In genomic region chr2:176071330-176072291, GRCh38 we compare ENCODE assay signal across 31 cellular contexts. TPM values are rescaled to one million over a fixed set of nuclear protein-coding genes. Genes with fewer than 3 reads are reported as not detected.
"Had no signal": no experiment of that assay in that cellular context is flagged by ENCODE, and none has a peak within 500 bp of the region (broad histone marks: within the 10 kb centered on the region; RNA-seq: fewer than 3 reads in every experiment).

No MANE protein-coding gene starts in this region.

- H3K9ac ChIP-seq: neural progenitor cell had no signal

- ATAC-seq: activated naive CD8-positive, alpha-beta T cell treated with anti-CD3 and anti-CD28 coated beads, Interleukin-2, amount 50 U/mL, for 24 hours; left lung; lower lobe of right lung; naive thymus-derived CD8-positive, alpha-beta T cell had no signal

- H3K9me3 ChIP-seq: esophagus squamous epithelium, left lung, lower lobe of right lung, suprapubic skin, tibial artery had no signal

- DNase-seq: activated CD4-positive, alpha-beta T cell treated with anti-CD3 and anti-CD28 coated beads for 4 hours; activated CD4-positive, alpha-beta T cell treated with anti-CD3 and anti-CD28 coated beads, Interleukin-2, amount 50 U/mL, for 4 hours; activated gamma-delta T cell; activated naive CD8-positive, alpha-beta T cell treated with anti-CD3 and anti-CD28 coated beads, Interleukin-2, amount 50 U/mL, for 24 hours; amygdala; caudate nucleus; endodermal cell; esophagus squamous epithelium; foreskin melanocyte; glutamatergic neuron; kidney glomerular epithelial cell; left lung; lower lobe of right lung; mesenchymal stem cell; naive thymus-derived CD8-positive, alpha-beta T cell; posterior cingulate gyrus; stimulated activated CD4-positive, alpha-beta T cell treated with anti-CD3 and anti-CD28 coated beads, Interleukin-1b, Interleukin-23, amount 100 ng/mL, for 48 hours; stimulated activated CD4-positive, alpha-beta T cell treated with anti-CD3 and anti-CD28 coated beads, Interleukin-4, amount 100 ng/mL, for 4 hours; stimulated activated CD8-positive, alpha-beta memory T cell treated with anti-CD3 and anti-CD28 coated beads, Interleukin-4, amount 100 ng/mL, for 48 hours; stimulated activated naive CD4-positive, alpha-beta T cell; tibial artery had no signal

- H2AFZ ChIP-seq: hepatocyte, neural progenitor cell had no signal

- H3K4me3 ChIP-seq: esophagus squamous epithelium, hepatocyte, left lung, lower lobe of right lung, neural progenitor cell, smooth muscle cell, suprapubic skin, tibial artery had no signal

- H3K4me2 ChIP-seq: hepatocyte, neural progenitor cell, smooth muscle cell had no signal

- H3K36me3 ChIP-seq: esophagus squamous epithelium, left lung, lower lobe of right lung, neural progenitor cell, suprapubic skin, tibial artery had no signal

- H3K79me2 ChIP-seq: hepatocyte had no signal

- H3K27ac ChIP-seq: epithelial cell of prostate, esophagus squamous epithelium, left lung, lower lobe of right lung, neural progenitor cell, suprapubic skin, tibial artery, VCaP had no signal

RNA-seq across cellular contexts. Expression of gene EVX2, which starts 12.2 kb away (rescaled TPM):
- total RNA-seq: activated T-helper 1 cell treated with anti-CD3 and anti-CD28 coated beads, Interleukin-12 subunit alpha, Interleukin-12 subunit beta, Interleukin-2, Interleukin-4 antibody, amounts not matched to agents 30 ng/mL and 10 ng/mL and 1 ng/mL, durations not matched to agents 14 hours and 24 hours and 36 hours; chondrocyte; endodermal cell; esophagus squamous epithelium; left lung; lower lobe of right lung; naive thymus-derived CD8-positive, alpha-beta T cell; omental fat pad; suprapubic skin; T-helper 1 cell treated with Interleukin-12 subunit alpha and Interleukin-12 subunit beta and Interleukin-4 antibody, amounts not matched to agents 30 ng/mL and 1 ng/mL, for 36 hours had no signal
- polyA plus RNA-seq: naive thymus-derived CD8-positive, alpha-beta T cell; smooth muscle cell had no signal

RNA-seq across cellular contexts. Expression of gene HOXD13, which starts 20.9 kb away (rescaled TPM):
- total RNA-seq: activated T-helper 1 cell treated with anti-CD3 and anti-CD28 coated beads, Interleukin-12 subunit alpha, Interleukin-12 subunit beta, Interleukin-2, Interleukin-4 antibody, amounts not matched to agents 30 ng/mL and 10 ng/mL and 1 ng/mL, durations not matched to agents 14 hours and 24 hours and 36 hours; chondrocyte; esophagus squamous epithelium; left lung; lower lobe of right lung; naive thymus-derived CD8-positive, alpha-beta T cell; omental fat pad; T-helper 1 cell treated with Interleukin-12 subunit alpha and Interleukin-12 subunit beta and Interleukin-4 antibody, amounts not matched to agents 30 ng/mL and 1 ng/mL, for 36 hours had no signal
- polyA plus RNA-seq: naive thymus-derived CD8-positive, alpha-beta T cell had no signal

RNA-seq across cellular contexts. Expression of gene HOXD12, which starts 28.0 kb away (rescaled TPM):
- total RNA-seq: activated T-helper 1 cell treated with anti-CD3 and anti-CD28 coated beads, Interleukin-12 subunit alpha, Interleukin-12 subunit beta, Interleukin-2, Interleukin-4 antibody, amounts not matched to agents 30 ng/mL and 10 ng/mL and 1 ng/mL, durations not matched to agents 14 hours and 24 hours and 36 hours; chondrocyte; endodermal cell; esophagus squamous epithelium; left lung; lower lobe of right lung; naive thymus-derived CD8-positive, alpha-beta T cell; omental fat pad; smooth muscle cell; suprapubic skin; T-helper 1 cell treated with Interleukin-12 subunit alpha and Interleukin-12 subunit beta and Interleukin-4 antibody, amounts not matched to agents 30 ng/mL and 1 ng/mL, for 36 hours had no signal
- polyA plus RNA-seq: naive thymus-derived CD8-positive, alpha-beta T cell; smooth muscle cell had no signal

RNA-seq across cellular contexts. Expression of gene HOXD11, which starts 35.5 kb away (rescaled TPM):
- total RNA-seq: activated T-helper 1 cell treated with anti-CD3 and anti-CD28 coated beads, Interleukin-12 subunit alpha, Interleukin-12 subunit beta, Interleukin-2, Interleukin-4 antibody, amounts not matched to agents 30 ng/mL and 10 ng/mL and 1 ng/mL, durations not matched to agents 14 hours and 24 hours and 36 hours; chondrocyte; endodermal cell; esophagus squamous epithelium; left lung; lower lobe of right lung; naive thymus-derived CD8-positive, alpha-beta T cell; omental fat pad; suprapubic skin; T-helper 1 cell treated with Interleukin-12 subunit alpha and Interleukin-12 subunit beta and Interleukin-4 antibody, amounts not matched to agents 30 ng/mL and 1 ng/mL, for 36 hours had no signal
- polyA plus RNA-seq: naive thymus-derived CD8-positive, alpha-beta T cell had no signal

RNA-seq across cellular contexts. Expression of gene HOXD10, which starts 45.0 kb away (rescaled TPM):
- total RNA-seq: activated T-helper 1 cell treated with anti-CD3 and anti-CD28 coated beads, Interleukin-12 subunit alpha, Interleukin-12 subunit beta, Interleukin-2, Interleukin-4 antibody, amounts not matched to agents 30 ng/mL and 10 ng/mL and 1 ng/mL, durations not matched to agents 14 hours and 24 hours and 36 hours; chondrocyte; endodermal cell; lower lobe of right lung; naive thymus-derived CD8-positive, alpha-beta T cell; T-helper 1 cell treated with Interleukin-12 subunit alpha and Interleukin-12 subunit beta and Interleukin-4 antibody, amounts not matched to agents 30 ng/mL and 1 ng/mL, for 36 hours had no signal
- polyA plus RNA-seq: naive thymus-derived CD8-positive, alpha-beta T cell had no signal
